ENCODE assay signal across 3 cellular contexts in the genomic region with DNA sequence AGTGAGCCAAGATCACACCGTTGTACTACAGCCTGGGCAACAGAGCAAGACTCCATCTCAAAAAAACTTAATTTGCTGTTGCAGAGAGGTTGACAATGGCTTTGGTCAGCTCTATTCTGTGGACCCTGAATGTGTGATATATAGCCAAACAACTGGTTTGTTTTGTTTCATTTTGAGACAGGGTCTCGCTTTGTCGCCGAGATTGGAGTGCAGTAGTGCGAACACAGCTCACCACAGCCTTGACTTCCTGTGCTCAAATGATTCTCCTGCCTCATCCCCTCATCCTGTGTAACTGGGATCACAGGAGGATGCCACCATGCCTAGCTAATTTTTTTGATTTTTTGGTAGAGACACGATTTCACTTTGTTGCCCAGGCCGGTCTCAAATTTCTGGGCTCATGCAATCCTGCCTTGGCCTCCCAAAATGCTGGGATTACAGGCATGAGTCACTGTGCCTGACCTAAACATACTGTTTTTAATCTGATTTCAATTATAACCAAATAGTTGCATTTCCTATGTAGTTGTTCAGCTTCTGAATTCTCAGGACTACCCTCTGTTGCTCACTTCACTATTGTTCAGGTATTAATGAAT.
TF ChIP-seq lines count a peak whose summit lies in the region.

No MANE protein-coding gene starts in this region.

TF ChIP-seq in SK-N-SH treated with all-trans-retinoic acid at 6 μM for 48 hours, 23 proteins besides CTCF, POLR2A, EP300 and RAD21:
- no peak for TF ChIP-seq ZNF565 (CRISPR knock-in tag; conservative IDR thresholded peaks at IDR 0.05; ENCODE audit: low read depth)
TF ChIP-seq in SK-N-SH treated with all-trans-retinoic acid at 6 μM for 48 hours: peak in this region for 0.

TF ChIP-seq in SK-N-SH, 30 proteins besides CTCF, POLR2A, EP300 and RAD21:
- TF ChIP-seq ELF1 (IDR thresholded peaks at IDR 0.05) = no peak
TF ChIP-seq in SK-N-SH: peak in this region for 0.

TF ChIP-seq in IMR-90, 13 proteins besides CTCF, POLR2A, EP300 and RAD21:
- peak; percentile 14; the same call in 1 of the 2 replicates for TF ChIP-seq FOS (IDR thresholded peaks at IDR 0.05; ENCODE audit: low read depth, low read length)
- no peak for TF ChIP-seq RFX5 (IDR thresholded peaks at IDR 0.05; ENCODE audit: low read depth, low read length)
TF ChIP-seq in IMR-90: peak in this region for 1.
